ENCODE assay signal across 1 cellular context in genomic region chr6:47478233-47479155, GRCh38.
TF ChIP-seq lines count a peak whose summit lies in the region.

No MANE protein-coding gene starts in this region.

TF ChIP-seq in HepG2, 621 proteins besides CTCF, POLR2A, EP300 and RAD21 (continued from another document and continues in another):
- no peak for TF ChIP-seq RARA (CRISPR knock-in tag; IDR thresholded peaks at IDR 0.05)
- TF ChIP-seq RXRB (CRISPR knock-in tag; IDR thresholded peaks at IDR 0.05; ENCODE audit: borderline replicate concordance): 0 out of 2 replicates have a peak, but pooled peaks have one; percentile 4
- no peak for TF ChIP-seq GABPA (IDR thresholded peaks at IDR 0.05; ENCODE audit: low read depth, low read length)
- TF ChIP-seq GABPA (CRISPR knock-in tag; IDR thresholded peaks at IDR 0.05; ENCODE audit: low read depth): peak; percentile 18; the same call in 1 of the 2 replicates
- no peak for TF ChIP-seq TEF (CRISPR knock-in tag; IDR thresholded peaks at IDR 0.05)
- TF ChIP-seq THAP11 (CRISPR knock-in tag; IDR thresholded peaks at IDR 0.05): peak; percentile 9; the same call in 1 of the 2 replicates
- TF ChIP-seq KDM2A (CRISPR knock-in tag; IDR thresholded peaks at IDR 0.05; ENCODE audit: borderline replicate concordance, low read depth): peak; percentile 1; the same call in 1 of the 2 replicates
- 0 out of 2 replicates have a peak, but pooled peaks have one; percentile 11 for TF ChIP-seq E2F1 (CRISPR knock-in tag; IDR thresholded peaks at IDR 0.05)
- TF ChIP-seq ZFP1 (CRISPR knock-in tag; IDR thresholded peaks at IDR 0.05): 0 out of 2 replicates have a peak, but pooled peaks have one; percentile 20
- 0 out of 2 replicates have a peak, but pooled peaks have one; percentile 9 for TF ChIP-seq ZNF776 (CRISPR knock-in tag; IDR thresholded peaks at IDR 0.05)
- TF ChIP-seq CBX5 (CRISPR knock-in tag; IDR thresholded peaks at IDR 0.05; ENCODE audit: borderline replicate concordance): 0 out of 2 replicates have a peak, but pooled peaks have one; percentile 25
- 0 out of 2 replicates have a peak, but pooled peaks have one; percentile 1 for TF ChIP-seq BCL6 (CRISPR knock-in tag; IDR thresholded peaks at IDR 0.05)
- peak; percentile 7; the same call in 1 of the 2 replicates for TF ChIP-seq ZSCAN9 (CRISPR knock-in tag; IDR thresholded peaks at IDR 0.05; ENCODE audit: borderline replicate concordance)
- TF ChIP-seq ZNF883 (CRISPR knock-in tag; IDR thresholded peaks at IDR 0.05; ENCODE audit: not compliant biosample characterization): peak; percentile 60
- 0 out of 2 replicates have a peak, but pooled peaks have one; percentile 10 for TF ChIP-seq PRDM10 (CRISPR knock-in tag; IDR thresholded peaks at IDR 0.05; ENCODE audit: low read depth)
- TF ChIP-seq ZNF670 (CRISPR knock-in tag; IDR thresholded peaks at IDR 0.05; ENCODE audit: borderline replicate concordance): 0 out of 2 replicates have a peak, but pooled peaks have one; percentile 27
- TF ChIP-seq ZNF224 (CRISPR knock-in tag; IDR thresholded peaks at IDR 0.05): 0 out of 2 replicates have a peak, but pooled peaks have one; percentile 24
- no peak for TF ChIP-seq HOXA5 (CRISPR knock-in tag; IDR thresholded peaks at IDR 0.05)
- TF ChIP-seq NR2F2 (IDR thresholded peaks at IDR 0.05; ENCODE audit: borderline replicate concordance, low read depth): no peak
- peak; percentile 16; the same call in 1 of the 2 replicates for TF ChIP-seq ZNF768 (CRISPR knock-in tag; IDR thresholded peaks at IDR 0.05)
- TF ChIP-seq HNRNPK (IDR thresholded peaks at IDR 0.05; ENCODE audit: low read depth, low read length, poor library complexity, severe bottlenecking): peak; percentile 66
- no peak for TF ChIP-seq ZMAT5 (CRISPR knock-in tag; IDR thresholded peaks at IDR 0.05; ENCODE audit: borderline replicate concordance, low read depth)
- no peak for TF ChIP-seq ZNF121 (CRISPR knock-in tag; IDR thresholded peaks at IDR 0.05)
- TF ChIP-seq PCBP1 (IDR thresholded peaks at IDR 0.05; ENCODE audit: borderline replicate concordance, low read depth, low read length): peak; percentile 14; the same call in 1 of the 2 replicates
- TF ChIP-seq AGO2 (optimal IDR thresholded peaks at IDR 0.05; ENCODE audit: low read depth, low read length): peak; percentile 36
- 0 out of 2 replicates have a peak, but pooled peaks have one; percentile 1 for TF ChIP-seq MAFG (CRISPR knock-in tag; IDR thresholded peaks at IDR 0.05)
- peak; percentile 27; the same call in 1 of the 2 replicates for TF ChIP-seq ZNF710 (CRISPR knock-in tag; IDR thresholded peaks at IDR 0.05; ENCODE audit: borderline replicate concordance)
- TF ChIP-seq RFXANK (CRISPR knock-in tag; IDR thresholded peaks at IDR 0.05): 0 out of 2 replicates have a peak, but pooled peaks have one; percentile 31
- peak; percentile 10; the same call in 1 of the 2 replicates for TF ChIP-seq GATAD2A (CRISPR knock-in tag; IDR thresholded peaks at IDR 0.05)
- 0 out of 2 replicates have a peak, but pooled peaks have one; percentile 3 for TF ChIP-seq ZNF20 (CRISPR knock-in tag; IDR thresholded peaks at IDR 0.05)
- peak; percentile 62; the same call in 1 of the 2 replicates for TF ChIP-seq PATZ1 (CRISPR knock-in tag; IDR thresholded peaks at IDR 0.05)
- peak; percentile 7 for TF ChIP-seq ASH2L (IDR thresholded peaks at IDR 0.05; ENCODE audit: insufficient read length, low read depth, low read length)
- 0 out of 2 replicates have a peak, but pooled peaks have one; percentile 4 for TF ChIP-seq AFF4 (CRISPR knock-in tag; IDR thresholded peaks at IDR 0.05)
- no peak for TF ChIP-seq TAF1 (CRISPR knock-in tag; IDR thresholded peaks at IDR 0.05)
- peak; percentile 6; the same call in 1 of the 2 replicates for TF ChIP-seq KLF6 (CRISPR knock-in tag; IDR thresholded peaks at IDR 0.05)
- TF ChIP-seq CBX1 (IDR thresholded peaks at IDR 0.05; ENCODE audit: low read depth): no peak
- no peak for TF ChIP-seq MYNN (CRISPR knock-in tag; IDR thresholded peaks at IDR 0.05; ENCODE audit: low read depth)
- TF ChIP-seq MXD3 (CRISPR knock-in tag; IDR thresholded peaks at IDR 0.05): 0 out of 2 replicates have a peak, but pooled peaks have one; percentile 16
- peak; percentile 49 for TF ChIP-seq PRPF4 (IDR thresholded peaks at IDR 0.05; ENCODE audit: low read depth, low read length, poor library complexity, severe bottlenecking)
- peak; percentile 71; the same call in 1 of the 2 replicates for TF ChIP-seq ZNF281 (CRISPR knock-in tag; IDR thresholded peaks at IDR 0.05; ENCODE audit: borderline replicate concordance)
- 0 out of 2 replicates have a peak, but pooled peaks have one; percentile 3 for TF ChIP-seq ZNF235 (CRISPR knock-in tag; IDR thresholded peaks at IDR 0.05; ENCODE audit: borderline replicate concordance)
